Comparison of ENCODE assay signal across 17 cellular contexts in genomic region chr12:13805038-13805437, GRCh38.
DNase-seq lines count a peak whose midpoint lies in the region; ATAC-seq, FAIRE-seq and TF ChIP-seq lines count a peak whose summit lies in the region.
"Had no signal": no experiment of that assay in that cellular context is flagged by ENCODE, and none has a peak within 500 bp of the region (broad histone marks: within the 10 kb centered on the region; RNA-seq: fewer than 3 reads in every experiment).

No MANE protein-coding gene starts in this region.

- H2AFZ ChIP-seq in OCI-LY7 (ENCODE audit: low read length) = no peak overlapping the region
- H2AFZ ChIP-seq: GM23338 had no signal

- H3K4me3 ChIP-seq in A549 = no peak overlapping the region
- H3K4me3 ChIP-seq in OCI-LY7 (ENCODE audit: low read depth, low read length, poor library complexity, severe bottlenecking) = no peak overlapping the region
- H3K4me3 ChIP-seq in uterus = no peak overlapping the region
- H3K4me3 ChIP-seq: BLaER1 treated with 17β-estradiol and CSF1 and Interleukin-3, amounts not matched to agents 10 nM and 100 nM; GM23338 had no signal

- no peaks in the 10 kb centered on the region for H3K79me2 ChIP-seq in OCI-LY7 (ENCODE audit: insufficient read depth, low read depth, low read length)

- intact Hi-C loops in OCI-LY7 (cut with micrococcal nuclease; ENCODE audit: unreplicated experiment) (no loop called here), uterus (cut with DNase I; ENCODE audit: low total_unique reads) (no loop called here)

- no TSS peak for BruUV-seq in OCI-LY7 (replicated peaks; lab: Mats Ljungman, UMichigan)

- H3K27me3 ChIP-seq in uterus = no peaks in the 10 kb centered on the region
- H3K27me3 ChIP-seq: BLaER1 treated with 17β-estradiol and CSF1 and Interleukin-3, amounts not matched to agents 10 nM and 100 nM had no signal

- no peak for TF ChIP-seq CTCF in A549 (IDR thresholded peaks at IDR 0.05)
- no peak for TF ChIP-seq CTCF in OCI-LY7 (conservative IDR thresholded peaks at IDR 0.05; ENCODE audit: low read length)
- no peak for TF ChIP-seq CTCF in uterus (IDR thresholded peaks at IDR 0.05)

- H3K9me3 ChIP-seq in A549 = no peaks in the 10 kb centered on the region
- no peaks in the 10 kb centered on the region for H3K9me3 ChIP-seq in OCI-LY7 (ENCODE audit: low read length)
- H3K9me3 ChIP-seq in uterus = no peaks in the 10 kb centered on the region
- H3K9me3 ChIP-seq: BLaER1 treated with 17β-estradiol and CSF1 and Interleukin-3, amounts not matched to agents 10 nM and 100 nM had no signal

- H3K27ac ChIP-seq in A549 (no peak overlapping the region), OCI-LY7 (ENCODE audit: low read depth, low read length, poor library complexity, severe bottlenecking) (no peak overlapping the region), uterus (no peak overlapping the region)
- H3K27ac ChIP-seq: 22Rv1; BLaER1 treated with 17β-estradiol and CSF1 and Interleukin-3, amounts not matched to agents 10 nM and 100 nM had no signal

- H3K4me1 ChIP-seq in A549 = peaks cover 15% of the 10 kb centered on the region
- no peaks in the 10 kb centered on the region for H3K4me1 ChIP-seq in OCI-LY7 (ENCODE audit: insufficient read depth, low read length, poor library complexity, severe bottlenecking)
- H3K4me1 ChIP-seq in uterus = no peaks in the 10 kb centered on the region
- H3K4me1 ChIP-seq: BLaER1 treated with 17β-estradiol and CSF1 and Interleukin-3, amounts not matched to agents 10 nM and 100 nM had no signal

- DNase-seq in A549 (ENCODE audit: low read depth in 1 of 2, low spot score in 1 of 2) (no peak), kidney tubule cell (ENCODE audit: low spot score) (peak; percentile 75), OCI-LY7 (ENCODE audit: low spot score) (no peak), NCI-H345 (lab: John Stamatoyannopoulos, UW) (no peak), uterus (no peak)
- DNase-seq: Calu3; CD4-positive, CD25-positive, alpha-beta regulatory T cell; DMS 273 treated with DMSO at 0.1 percent for 48 hours; H7; IMR-90; KBM-7 had no signal

- H3K4me2 ChIP-seq in A549 (0 out of 3 replicates have a peak overlapping the region, but pooled peaks have one; percentile 16), OCI-LY7 (ENCODE audit: low read length) (no peak overlapping the region)
- H3K4me2 ChIP-seq: BLaER1 treated with 17β-estradiol and CSF1 and Interleukin-3, amounts not matched to agents 10 nM and 100 nM; GM23338 had no signal

- no peak for TF ChIP-seq POLR2A in A549 (IDR thresholded peaks at IDR 0.05; ENCODE audit: low read length)
- no peak for TF ChIP-seq POLR2A in uterus (IDR thresholded peaks at IDR 0.05)

- POLR2A ChIA-PET in A549 (lab: Yijun Ruan, JAX) = no interaction called here
- POLR2A ChIA-PET in OCI-LY7 (lab: Charles Lee) = interaction anchor here (0.7 kb wide), 1 partner anchor 15 kb away, joined by 3 read pairs; no protein-coding TSS in a partner anchor

- ATAC-seq in A549 (no peak), GM18907 (IDR thresholded peaks at IDR 0.05; ENCODE audit: unreplicated experiment) (peak; percentile 65), HG03354 (IDR thresholded peaks at IDR 0.05; ENCODE audit: poor library complexity, severe bottlenecking, unreplicated experiment) (peak; percentile 92)
- ATAC-seq: GM23338 had no signal

- H4K20me1 ChIP-seq in OCI-LY7 (ENCODE audit: insufficient read depth, low read length) = no peaks in the 10 kb centered on the region
- H4K20me1 ChIP-seq: BLaER1 treated with 17β-estradiol and CSF1 and Interleukin-3, amounts not matched to agents 10 nM and 100 nM had no signal

- no peaks in the 10 kb centered on the region for H3K9me2 ChIP-seq in OCI-LY7 (ENCODE audit: insufficient read depth, low read length)

- FAIRE-seq in A549 (lab: Jason Lieb, UNC) = no peak
- FAIRE-seq: GM18507 had no signal

- CTCF ChIA-PET in A549 (lab: Yijun Ruan, JAX) (interaction anchor here (0.7 kb wide), 1 partner anchor 60 kb away, joined by 3 read pairs; no protein-coding TSS in a partner anchor), OCI-LY7 (lab: Charles Lee; ENCODE audit: unreplicated experiment) (no interaction called here)

- WGBS in A549 (ENCODE audit: missing lambda C conversion rate) = 39% methylated on average over 3 of the region's 3 CpGs

- no peak for TF ChIP-seq RAD21 in A549 (conservative IDR thresholded peaks at IDR 0.05 in 1 of 2, IDR thresholded peaks at IDR 0.05 in 1 of 2)

- no peaks in the 10 kb centered on the region for H3K36me3 ChIP-seq in OCI-LY7 (ENCODE audit: insufficient read depth, low read length)
- H3K36me3 ChIP-seq in uterus = no peaks in the 10 kb centered on the region
- H3K36me3 ChIP-seq: BLaER1 treated with 17β-estradiol and CSF1 and Interleukin-3, amounts not matched to agents 10 nM and 100 nM had no signal

- TF ChIP-seq EP300 in A549 (IDR thresholded peaks at IDR 0.05) = no peak

TF ChIP-seq in A549, 52 proteins besides CTCF, POLR2A, EP300 and RAD21:
- no peak for TF ChIP-seq CHD4 (IDR thresholded peaks at IDR 0.05; ENCODE audit: borderline replicate concordance)
- TF ChIP-seq, protein P1, sequence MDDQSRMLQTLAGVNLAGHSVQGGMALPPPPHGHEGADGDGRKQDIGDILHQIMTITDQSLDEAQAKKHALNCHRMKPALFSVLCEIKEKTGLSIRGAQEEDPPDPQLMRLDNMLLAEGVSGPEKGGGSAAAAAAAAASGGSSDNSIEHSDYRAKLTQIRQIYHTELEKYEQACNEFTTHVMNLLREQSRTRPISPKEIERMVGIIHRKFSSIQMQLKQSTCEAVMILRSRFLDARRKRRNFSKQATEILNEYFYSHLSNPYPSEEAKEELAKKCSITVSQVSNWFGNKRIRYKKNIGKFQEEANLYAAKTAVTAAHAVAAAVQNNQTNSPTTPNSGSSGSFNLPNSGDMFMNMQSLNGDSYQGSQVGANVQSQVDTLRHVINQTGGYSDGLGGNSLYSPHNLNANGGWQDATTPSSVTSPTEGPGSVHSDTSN (IDR thresholded peaks at IDR 0.05) = no peak
- no peak for TF ChIP-seq HMGXB4 (CRISPR knock-in tag; IDR thresholded peaks at IDR 0.05; ENCODE audit: borderline replicate concordance)
- no peak for TF ChIP-seq KDM5A (IDR thresholded peaks at IDR 0.05)
- TF ChIP-seq, protein P2, sequence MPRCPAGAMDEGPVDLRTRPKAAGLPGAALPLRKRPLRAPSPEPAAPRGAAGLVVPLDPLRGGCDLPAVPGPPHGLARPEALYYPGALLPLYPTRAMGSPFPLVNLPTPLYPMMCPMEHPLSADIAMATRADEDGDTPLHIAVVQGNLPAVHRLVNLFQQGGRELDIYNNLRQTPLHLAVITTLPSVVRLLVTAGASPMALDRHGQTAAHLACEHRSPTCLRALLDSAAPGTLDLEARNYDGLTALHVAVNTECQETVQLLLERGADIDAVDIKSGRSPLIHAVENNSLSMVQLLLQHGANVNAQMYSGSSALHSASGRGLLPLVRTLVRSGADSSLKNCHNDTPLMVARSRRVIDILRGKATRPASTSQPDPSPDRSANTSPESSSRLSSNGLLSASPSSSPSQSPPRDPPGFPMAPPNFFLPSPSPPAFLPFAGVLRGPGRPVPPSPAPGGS (IDR thresholded peaks at IDR 0.05) = no peak
- TF ChIP-seq ZC3H11A (IDR thresholded peaks at IDR 0.05) = no peak
- no peak for TF ChIP-seq ESRRA (IDR thresholded peaks at IDR 0.05; ENCODE audit: borderline replicate concordance, low read length)
- no peak for TF ChIP-seq ZSCAN20 (CRISPR knock-in tag; IDR thresholded peaks at IDR 0.05)
- no peak for TF ChIP-seq CEBPB (IDR thresholded peaks at IDR 0.05)
- TF ChIP-seq MAX (IDR thresholded peaks at IDR 0.05) = no peak
- no peak for TF ChIP-seq KDM1A (IDR thresholded peaks at IDR 0.05; ENCODE audit: low read depth)
- no peak for TF ChIP-seq ATOH8 (CRISPR knock-in tag; IDR thresholded peaks at IDR 0.05; ENCODE audit: low read depth)
- no peak for TF ChIP-seq MAFK (IDR thresholded peaks at IDR 0.05; ENCODE audit: partially characterized antibody)
- TF ChIP-seq CBX2 (IDR thresholded peaks at IDR 0.05; ENCODE audit: borderline replicate concordance, low read depth) = no peak
- TF ChIP-seq EHMT2 (IDR thresholded peaks at IDR 0.05; ENCODE audit: low read depth) = no peak

Comparison
In these comparisons a context has a peak if more than half of its experiments do, and no peak if none do; other contexts are left out.
1. ATAC-seq: peak in GM18907 (single experiment) and HG03354 (single experiment); none in A549 (0 of 2).